ENCODE assay signal across 13 cellular contexts in the genomic region with DNA sequence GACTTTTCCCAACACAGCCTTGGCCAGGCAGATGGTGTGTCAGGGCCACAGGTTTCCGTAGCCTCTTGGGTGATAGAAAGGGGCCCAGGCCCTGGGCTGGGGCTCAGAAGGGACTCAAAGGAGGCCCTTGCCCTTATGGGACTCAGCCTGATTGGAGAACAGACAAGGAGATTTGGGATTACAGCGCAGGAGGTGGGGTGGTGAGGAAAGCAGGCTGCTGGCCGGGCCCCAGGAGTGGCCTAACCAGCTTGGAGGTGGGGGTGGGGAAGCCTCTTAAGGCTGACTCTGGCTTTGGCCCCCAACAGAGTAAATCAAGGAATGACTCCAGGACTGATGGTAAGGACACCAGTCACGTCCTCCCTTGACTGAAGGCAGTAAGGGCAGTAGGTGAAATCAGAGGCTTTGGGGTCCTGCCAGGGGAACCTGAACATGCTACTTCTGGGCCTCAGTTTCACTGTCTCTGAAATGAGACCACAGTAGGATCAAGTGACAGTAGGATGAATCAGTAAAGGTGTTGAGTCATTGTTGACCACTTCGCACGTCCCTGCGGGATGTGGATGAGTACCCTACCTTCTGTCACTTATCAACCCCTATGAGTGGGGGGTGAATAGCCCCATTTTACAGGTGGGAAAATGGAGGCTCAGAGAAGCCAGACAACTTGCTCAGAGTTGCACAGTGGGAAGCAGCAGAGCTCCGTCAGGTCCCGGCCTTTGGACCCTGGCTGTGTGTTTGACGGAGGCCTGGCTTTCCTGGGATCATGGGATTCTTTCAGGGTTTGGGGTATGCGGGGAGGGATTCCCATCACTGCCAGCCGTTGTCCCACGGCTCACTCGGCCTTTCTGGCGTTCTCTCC. TPM values are rescaled to one million over a fixed set of nuclear protein-coding genes. Genes with fewer than 3 reads are reported as not detected.
A peak's percentile ranks its signal among the peaks of the same experiment; 100 is the strongest.
DNase-seq lines count a peak whose midpoint lies in the region; ATAC-seq and TF ChIP-seq lines count a peak whose summit lies in the region.
"Had no signal": no experiment of that assay in that cellular context is flagged by ENCODE, and none has a peak within 500 bp of the region (broad histone marks: within the 10 kb centered on the region; RNA-seq: fewer than 3 reads in every experiment).

No MANE protein-coding gene starts in this region.

- H3K4me1 ChIP-seq in left ventricle myocardium inferior, result peaks cover 84% of the 10 kb centered on the region
- H3K4me1 ChIP-seq in ascending aorta, result peaks cover 24 to 50% of the 10 kb centered on the region in 2 donors
- peaks cover 36 to 72% (median 45%) of the 10 kb centered on the region in 4 donors for H3K4me1 ChIP-seq in upper lobe of left lung

- no peak for TF ChIP-seq EP300 in upper lobe of left lung (IDR thresholded peaks at IDR 0.05)

- TF ChIP-seq POLR2A in upper lobe of left lung (IDR thresholded peaks at IDR 0.05), result no peak

- H3K27ac ChIP-seq in left ventricle myocardium inferior (replicated peaks) (peak overlapping the region; percentile 77), ascending aorta (peak overlapping the region; percentile 14 to 21), upper lobe of left lung (peak overlapping the region in 3 of 4 donors; percentile 76 to 90 (median 83))
- H3K27ac ChIP-seq: testis had no signal

- H3K4me3 ChIP-seq in left ventricle myocardium inferior (no peak overlapping the region), ascending aorta (peak overlapping the region in 1 of 2 donors; percentile 11), upper lobe of left lung (peak overlapping the region in 1 of 4 donors; percentile 63)
- H3K4me3 ChIP-seq: testis had no signal

- H3K36me3 Mint-ChIP-seq in naive thymus-derived CD8-positive, alpha-beta T cell, result no peaks in the 10 kb centered on the region

- DNase-seq in left ventricle myocardium inferior (no peak), Right ventricle myocardium inferior (ENCODE audit: missing footprints) (no peak), ascending aorta (ENCODE audit: low spot score in 2 of 2) (no peak), iris pigment epithelial cell (ENCODE audit: low read depth) (peak; percentile 45), upper lobe of left lung (no peak), DMS53 (lab: John Stamatoyannopoulos, UW) (no peak)
- no peak for DNase-seq in naive thymus-derived CD8-positive, alpha-beta T cell
- DNase-seq: activated CD4-positive, alpha-beta T cell treated with anti-CD3 and anti-CD28 coated beads, Interleukin-2, amount 10 ng/mL, durations not matched to agents 7 days and 5 days; activated gamma-delta T cell treated with Interleukin-2 at 50 U/mL for 16 hours; NCI-H1105 treated with DMSO at 0.1 percent for 48 hours; NCI-H774; testis had no signal

- ATAC-seq in Right ventricle myocardium inferior, result no peak
- ATAC-seq in upper lobe of left lung (ENCODE audit: low FRiP score in 2 of 2), result no peak
- no peak for ATAC-seq in GM18511 (IDR thresholded peaks at IDR 0.05; ENCODE audit: unreplicated experiment)
- ATAC-seq in naive thymus-derived CD8-positive, alpha-beta T cell, result no peak

- no peaks in the 10 kb centered on the region for H3K36me3 ChIP-seq in left ventricle myocardium inferior
- H3K36me3 ChIP-seq in ascending aorta, result peaks cover 0 to 3% of the 10 kb centered on the region in 2 donors
- peaks cover 0 to 34% (median 2%) of the 10 kb centered on the region in 4 donors for H3K36me3 ChIP-seq in upper lobe of left lung

- POLR2A ChIA-PET in naive thymus-derived CD8-positive, alpha-beta T cell (lab: Charles Lee), result no interaction called here

- H3K9me3 Mint-ChIP-seq in naive thymus-derived CD8-positive, alpha-beta T cell, result no peaks in the 10 kb centered on the region
- H3K9me3 Mint-ChIP-seq: activated CD4-positive, alpha-beta T cell treated with anti-CD3 and anti-CD28 coated beads, Interleukin-2, amount 10 ng/mL, durations not matched to agents 7 days and 5 days had no signal

- no peak for TF ChIP-seq CTCF in left ventricle myocardium inferior (IDR thresholded peaks at IDR 0.05; ENCODE audit: borderline replicate concordance)
- no peak for TF ChIP-seq CTCF in ascending aorta (IDR thresholded peaks at IDR 0.05)
- no peak for TF ChIP-seq CTCF in upper lobe of left lung (IDR thresholded peaks at IDR 0.05)

- peaks cover 10 to 15% (median 14%) of the 10 kb centered on the region in 4 donors for H3K4me1 Mint-ChIP-seq in naive thymus-derived CD8-positive, alpha-beta T cell

- WGBS in upper lobe of left lung, 2 donors, result 90 to 94% methylated on average over 15 of the region's 15 CpGs

- H3K27me3 ChIP-seq in left ventricle myocardium inferior (ENCODE audit: low read depth) (no peaks in the 10 kb centered on the region), ascending aorta (no peaks in the 10 kb centered on the region), upper lobe of left lung (peaks cover 0 to 4% (median 0%) of the 10 kb centered on the region in 4 donors)
- H3K27me3 ChIP-seq: testis had no signal

- H3K9me3 ChIP-seq in left ventricle myocardium inferior (replicated peaks) (no peaks in the 10 kb centered on the region), ascending aorta (no peaks in the 10 kb centered on the region), upper lobe of left lung (no peaks in the 10 kb centered on the region)
- H3K9me3 ChIP-seq: testis had no signal

- intact Hi-C loops in left ventricle myocardium inferior (cut with micrococcal nuclease) (loop anchor here (10.0 kb wide), 1 partner anchor 188 kb away; no protein-coding TSS in a partner anchor), Right ventricle myocardium inferior (cut with DNase I) (no loop called here), ascending aorta (cut with DNase I) (no loop called here)

- H3K27me3 Mint-ChIP-seq in naive thymus-derived CD8-positive, alpha-beta T cell, result no peaks in the 10 kb centered on the region

- no peak overlapping the region for H3K27ac Mint-ChIP-seq in naive thymus-derived CD8-positive, alpha-beta T cell
- H3K27ac Mint-ChIP-seq: activated CD4-positive, alpha-beta T cell treated with anti-CD3 and anti-CD28 coated beads, Interleukin-2, amount 10 ng/mL, durations not matched to agents 7 days and 5 days had no signal

- no peak overlapping the region for H3K4me3 Mint-ChIP-seq in naive thymus-derived CD8-positive, alpha-beta T cell
- H3K4me3 Mint-ChIP-seq: activated CD4-positive, alpha-beta T cell treated with anti-CD3 and anti-CD28 coated beads, Interleukin-2, amount 10 ng/mL, durations not matched to agents 7 days and 5 days had no signal

RNA-seq across cellular contexts. Expression of gene SNAI1, which starts 4.5 kb away (rescaled TPM):
- total RNA-seq in left ventricle myocardium inferior (0.69 TPM), Right ventricle myocardium inferior (0.73 TPM), ascending aorta (64.4 TPM), upper lobe of left lung (10 to 100 TPM in 1 of 6 donors, 1 to 10 TPM in 5; 3.9 to 11.0 (median 5.1) TPM)
- 1 to 10 TPM in 1 of 2 experiments, under 1 TPM in 1; 0.82 to 1.5 TPM for total RNA-seq in naive thymus-derived CD8-positive, alpha-beta T cell
- under 1 TPM in 2 of 3 donors, not detected in 1; 0.25 to 0.64 TPM for polyA plus RNA-seq in naive thymus-derived CD8-positive, alpha-beta T cell

RNA-seq across cellular contexts. Expression of gene RNF114, which starts 51.0 kb away (rescaled TPM):
- total RNA-seq in left ventricle myocardium inferior (50.8 TPM), Right ventricle myocardium inferior (47.6 TPM), ascending aorta (77.0 TPM), upper lobe of left lung (100 to 1,000 TPM in 4 of 6 donors, 10 to 100 TPM in 2; 72.4 to 248 (median 173) TPM)
- 100 to 1,000 TPM; 104 to 105 TPM for total RNA-seq in naive thymus-derived CD8-positive, alpha-beta T cell
- polyA plus RNA-seq in naive thymus-derived CD8-positive, alpha-beta T cell, result 100 to 1,000 TPM; 123 to 133 (median 123) TPM

Comparison
In these comparisons a context has a peak if more than half of its experiments do, and no peak if none do; other contexts are left out.
1. H3K27ac ChIP-seq: peak in every context shown above with its lines; median percentile 83 in upper lobe of left lung; 77 in left ventricle myocardium inferior; 18 in ascending aorta.